In genomic region chr11:15923169-15923568, GRCh38 we compare ENCODE assay signal across 19 cellular contexts.
A peak's percentile ranks its signal among the peaks of the same experiment; 100 is the strongest.
DNase-seq lines count a peak whose midpoint lies in the region; TF ChIP-seq lines count a peak whose summit lies in the region.
"Had no signal": no experiment of that assay in that cellular context is flagged by ENCODE, and none has a peak within 500 bp of the region (broad histone marks: within the 10 kb centered on the region; RNA-seq: fewer than 3 reads in every experiment).

No MANE protein-coding gene starts in this region.

- H4K8ac ChIP-seq in mesendoderm (ENCODE audit: low read depth, low read length), result no peak overlapping the region

- no peak overlapping the region for H3K9ac ChIP-seq in mesendoderm (ENCODE audit: low read length)
- H3K9ac ChIP-seq: BLaER1 had no signal

- H2BK5ac ChIP-seq in mesendoderm (ENCODE audit: low read length), result no peak overlapping the region

- H3K18ac ChIP-seq in mesendoderm (ENCODE audit: low read length), result no peak overlapping the region

- no peaks in the 10 kb centered on the region for H3K4me1 ChIP-seq in mesendoderm (ENCODE audit: control insufficient read depth, low read depth, low read length)

- H3K79me2 ChIP-seq in mesendoderm (ENCODE audit: control insufficient read depth, insufficient read depth, low read length), result no peaks in the 10 kb centered on the region

- no CpG with 5 or more reads among the region's 2 CpGs for WGBS in mesendoderm (ENCODE audit: extremely low coverage, insufficient coverage, low lambda C conversion rate)

- no peak overlapping the region for H2AK5ac ChIP-seq in mesendoderm (ENCODE audit: low read length)

- H3K27me3 ChIP-seq in mesendoderm (ENCODE audit: insufficient read depth, low read length, poor library complexity), result no peaks in the 10 kb centered on the region
- H3K27me3 ChIP-seq: BLaER1 had no signal

- DNase-seq in EL (peak; percentile 13), NCI-H446 treated with DMSO at 0.1 percent for 48 hours (lab: John Stamatoyannopoulos, UW) (peak; percentile 29), choroid plexus epithelial cell (ENCODE audit: low read depth) (peak; percentile 13), mesendoderm (peak; percentile 67), coronary artery (ENCODE audit: low spot score) (no peak), cerebellum (ENCODE audit: low spot score) (no peak), dedifferentiated amniotic fluid mesenchymal stem cell (ENCODE audit: extremely low spot score) (no peak)
- DNase-seq: activated CD4-positive, alpha-beta T cell treated with anti-CD3 and anti-CD28 coated beads for 48 hours; activated naive CD4-positive, alpha-beta T cell treated with anti-CD3 and anti-CD28 coated beads, Interleukin-2, amount 50 U/mL, for 16 hours; activated T-cell treated with anti-CD3 and anti-CD28 coated beads for 4 hours; DND-41; effector CD8-positive, alpha-beta T cell; HCEC 1CT; NCI-H2171; right cardiac atrium; SIG-M5; stimulated activated CD4-positive, alpha-beta T cell treated with anti-CD3 and anti-CD28 coated beads, Interleukin-2, amount 100 ng/mL, for 24 hours; substantia nigra had no signal

- peak; percentile 15 for TF ChIP-seq CTCF in choroid plexus epithelial cell (conservative IDR thresholded peaks at IDR 0.05; ENCODE audit: low read depth, low read length)
- no peak for TF ChIP-seq CTCF in coronary artery (IDR thresholded peaks at IDR 0.05)

- no peak overlapping the region for H3K56ac ChIP-seq in mesendoderm (ENCODE audit: low read length)

- H2BK15ac ChIP-seq in mesendoderm (replicated peaks; ENCODE audit: low read depth), result no peak overlapping the region

- H2BK120ac ChIP-seq in mesendoderm (ENCODE audit: low read depth, low read length), result no peak overlapping the region

- no peak overlapping the region for H3K4ac ChIP-seq in mesendoderm (ENCODE audit: low read depth, low read length)

- no peaks in the 10 kb centered on the region for H3K36me3 ChIP-seq in mesendoderm (ENCODE audit: control insufficient read depth, insufficient read depth, low read length)
- H3K36me3 ChIP-seq: BLaER1 had no signal

- H3K79me1 ChIP-seq in mesendoderm (ENCODE audit: low read length), result no peaks in the 10 kb centered on the region

- H3K4me3 ChIP-seq in choroid plexus epithelial cell (ENCODE audit: low read depth, low read length) (no peak overlapping the region), mesendoderm (ENCODE audit: low read length) (no peak overlapping the region), coronary artery (no peak overlapping the region)
- H3K4me3 ChIP-seq: BLaER1 had no signal

- H4K5ac ChIP-seq in mesendoderm (ENCODE audit: low read length), result no peak overlapping the region

- H3K4me2 ChIP-seq in mesendoderm (ENCODE audit: low read length), result no peak overlapping the region
- H3K4me2 ChIP-seq: BLaER1 had no signal

- no peak overlapping the region for H3K27ac ChIP-seq in mesendoderm (ENCODE audit: low read depth, low read length)
- H3K27ac ChIP-seq in coronary artery, result no peak overlapping the region
- H3K27ac ChIP-seq: BLaER1 had no signal

- no peak overlapping the region for H3K23ac ChIP-seq in mesendoderm (ENCODE audit: low read length)

Comparison
In these comparisons a context has a peak if more than half of its experiments do, and no peak if none do; other contexts are left out.
1. DNase-seq: peak in EL (single experiment), NCI-H446 treated with DMSO at 0.1 percent for 48 hours (single experiment), choroid plexus epithelial cell (single experiment) and mesendoderm (single experiment); none in coronary artery (single experiment), cerebellum (single experiment) and dedifferentiated amniotic fluid mesenchymal stem cell (single experiment).